Comparison of ENCODE assay signal across 20 cellular contexts in the genomic region with DNA sequence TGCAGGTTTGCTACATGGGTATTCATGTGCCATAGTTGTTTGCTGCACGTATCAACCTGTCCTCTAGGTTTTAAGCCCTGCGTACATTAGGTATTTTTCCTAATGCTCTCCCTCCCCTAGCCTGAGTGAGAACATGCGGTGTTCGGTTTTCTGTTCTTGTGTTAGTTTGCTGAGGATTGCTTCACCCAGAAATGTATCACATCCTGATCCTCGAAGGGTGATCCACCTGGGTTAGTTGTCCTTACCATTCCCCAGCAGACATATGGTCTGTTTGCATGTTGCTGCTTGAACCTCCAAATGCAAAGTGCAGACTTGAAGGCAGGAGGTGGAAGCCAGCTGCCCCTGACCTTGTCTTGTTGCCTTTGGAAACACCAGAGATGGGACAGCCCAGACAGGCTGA.
DNase-seq lines count a peak whose midpoint lies in the region; ATAC-seq, FAIRE-seq and TF ChIP-seq lines count a peak whose summit lies in the region.
"Had no signal": no experiment of that assay in that cellular context is flagged by ENCODE, and none has a peak within 500 bp of the region (broad histone marks: within the 10 kb centered on the region; RNA-seq: fewer than 3 reads in every experiment).

No MANE protein-coding gene starts in this region.

- H3K27me3 ChIP-seq in bronchial epithelial cell (ENCODE audit: control insufficient read depth, insufficient read depth, low read length) = no peaks in the 10 kb centered on the region
- H3K27me3 ChIP-seq in keratinocyte (ENCODE audit: control insufficient read depth, extremely low read depth, insufficient read depth, low read length) = no peaks in the 10 kb centered on the region
- H3K27me3 ChIP-seq: BLaER1 treated with 17β-estradiol and CSF1 and Interleukin-3, amounts not matched to agents 10 nM and 100 nM had no signal

- TF ChIP-seq CTCF in bronchial epithelial cell (IDR thresholded peaks at IDR 0.05; ENCODE audit: insufficient read depth, low read length, severe bottlenecking) (no peak), keratinocyte (optimal IDR thresholded peaks at IDR 0.05 in 1 of 3, IDR thresholded peaks at IDR 0.05 in 1 of 3, conservative IDR thresholded peaks at IDR 0.05 in 1 of 3; ENCODE audit: extremely low read depth in 1 of 3, insufficient read depth in 2 of 3, low read length in 3 of 3) (no peak)

- no peaks in the 10 kb centered on the region for H4K20me1 ChIP-seq in keratinocyte (ENCODE audit: control insufficient read depth, extremely low read depth, insufficient read depth, low read length)
- H4K20me1 ChIP-seq: BLaER1 treated with 17β-estradiol and CSF1 and Interleukin-3, amounts not matched to agents 10 nM and 100 nM had no signal

- H3K4me3 ChIP-seq in bronchial epithelial cell (ENCODE audit: low read depth, low read length) (no peak overlapping the region), keratinocyte (ENCODE audit: control insufficient read depth in 2 of 3, extremely low read depth in 1 of 3, insufficient read depth in 2 of 3, low read depth in 1 of 3, low read length in 3 of 3) (no peak overlapping the region)
- H3K4me3 ChIP-seq: A549; BLaER1 treated with 17β-estradiol and CSF1 and Interleukin-3, amounts not matched to agents 10 nM and 100 nM had no signal

- H3K9me1 ChIP-seq in keratinocyte (ENCODE audit: control insufficient read depth, extremely low read depth, insufficient read depth, low read length) = no peaks in the 10 kb centered on the region

- no peak for FAIRE-seq in bronchial epithelial cell (lab: Jason Lieb, UNC)
- FAIRE-seq in keratinocyte (lab: Jason Lieb, UNC) = peak; percentile 17
- no peak for FAIRE-seq in H54 (lab: Jason Lieb, UNC)
- FAIRE-seq: A549, D721Med, G401.6, GM12891 had no signal

- no peak for TF ChIP-seq POLR2A in H54 (IDR thresholded peaks at IDR 0.05; ENCODE audit: low read depth, low read length)

- H3K9ac ChIP-seq in keratinocyte (ENCODE audit: control insufficient read depth, extremely low read depth, insufficient read depth, low read length) = no peak overlapping the region
- H3K9ac ChIP-seq: BLaER1 treated with 17β-estradiol and CSF1 and Interleukin-3, amounts not matched to agents 10 nM and 100 nM had no signal

- dilution Hi-C loops in keratinocyte (cut with MboI; ENCODE audit: extremely low pct_ligation_motif_present, low sequenced_read_pairs) = no loop called here

- H3K4me2 ChIP-seq in keratinocyte (ENCODE audit: control insufficient read depth, extremely low read depth, insufficient read depth, low read depth, low read length) = no peak overlapping the region
- H3K4me2 ChIP-seq: A549; BLaER1 treated with 17β-estradiol and CSF1 and Interleukin-3, amounts not matched to agents 10 nM and 100 nM had no signal

- H3K4me1 ChIP-seq in keratinocyte (ENCODE audit: control insufficient read depth, extremely low read depth, insufficient read depth, low read length) = peaks cover 24% of the 10 kb centered on the region
- H3K4me1 ChIP-seq: A549 had no signal

- H3K36me3 ChIP-seq in bronchial epithelial cell (ENCODE audit: control insufficient read depth, insufficient read depth, low read length) = no peaks in the 10 kb centered on the region
- no peaks in the 10 kb centered on the region for H3K36me3 ChIP-seq in keratinocyte (ENCODE audit: control insufficient read depth in 2 of 2, extremely low read depth in 1 of 2, insufficient read depth in 2 of 2, low read length in 2 of 2)
- H3K36me3 ChIP-seq: BLaER1 treated with 17β-estradiol and CSF1 and Interleukin-3, amounts not matched to agents 10 nM and 100 nM had no signal

- ATAC-seq in esophagus mucosa (peak; percentile 31), HG03442 (IDR thresholded peaks at IDR 0.05; ENCODE audit: unreplicated experiment) (no peak), left colon (no peak)
- ATAC-seq: A549; CD8-positive, alpha-beta T cell had no signal

- peak; percentile 89 for DNase-seq in bronchial epithelial cell (ENCODE audit: low read depth)
- no peak for DNase-seq in keratinocyte (ENCODE audit: low read depth, low spot score)
- DNase-seq in H54 (ENCODE audit: insufficient read length, low spot score) = no peak
- no peak for DNase-seq in left colon
- DNase-seq: AML-193; Caco-2; Calu3; CD4-positive, alpha-beta T cell; CD8-positive, alpha-beta T cell; DMS79 treated with DMSO at 0.1 percent for 48 hours; GF-D8 had no signal

- H3K9me3 ChIP-seq in keratinocyte (ENCODE audit: control insufficient read depth, low read depth, low read length) = no peaks in the 10 kb centered on the region
- H3K9me3 ChIP-seq: A549, Caco-2 had no signal

- intact Hi-C loops in left colon (cut with DNase I, micrococcal nuclease) = no loop called here

- no peak overlapping the region for H2AFZ ChIP-seq in keratinocyte (ENCODE audit: control insufficient read depth, low read length)

- H3K27ac ChIP-seq in keratinocyte (ENCODE audit: control insufficient read depth, insufficient read depth, low read length) = no peak overlapping the region
- H3K27ac ChIP-seq: 22Rv1; A549; BLaER1 treated with 17β-estradiol and CSF1 and Interleukin-3, amounts not matched to agents 10 nM and 100 nM; C4-2B had no signal

- H3K79me2 ChIP-seq in keratinocyte (ENCODE audit: control insufficient read depth, insufficient read depth, low read length) = no peaks in the 10 kb centered on the region
